ENCODE assay signal across 8 cellular contexts in genomic region chr4:128060620-128061565, GRCh38. TPM values are rescaled to one million over a fixed set of nuclear protein-coding genes. Genes with fewer than 3 reads are reported as not detected.
A peak's percentile ranks its signal among the peaks of the same experiment; 100 is the strongest.
DNase-seq lines count a peak whose midpoint lies in the region; ATAC-seq and TF ChIP-seq lines count a peak whose summit lies in the region.

Gene LARP1B (plus strand): TSS chr4:128061312. CDS start chr4:128074952, 13,640 bp downstream.

- H3K27me3 ChIP-seq in left lung, result no peaks in the 10 kb centered on the region

- no peaks in the 10 kb centered on the region for H3K36me3 ChIP-seq in left lung

- H3K9me3 Mint-ChIP-seq in activated CD4-positive, alpha-beta T cell treated with anti-CD3 and anti-CD28 coated beads, Interleukin-2, amount 10 ng/mL, durations not matched to agents 7 days and 5 days, result no peaks in the 10 kb centered on the region

- peaks cover 5% of the 10 kb centered on the region for H3K27me3 Mint-ChIP-seq in activated CD4-positive, alpha-beta T cell treated with anti-CD3 and anti-CD28 coated beads, Interleukin-2, amount 10 ng/mL, durations not matched to agents 7 days and 5 days

- DNase-seq in C1 segment of cervical spinal cord (lab: John Stamatoyannopoulos, UW), result peak; percentile 17 to 95 (median 87)
- DNase-seq in NCI-H69 (lab: John Stamatoyannopoulos, UW), result peak; percentile 95
- DNase-seq in activated CD4-positive, alpha-beta T cell treated with anti-CD3 and anti-CD28 coated beads, Interleukin-2, amount 10 ng/mL, durations not matched to agents 7 days and 5 days, result peak; percentile 93
- DNase-seq in cortex of kidney (lab: John Stamatoyannopoulos, UW), result peak; percentile 81
- peak; percentile 97 to 99 for DNase-seq in left lung
- peak; percentile 91 for DNase-seq in stimulated activated CD4-positive, alpha-beta T cell treated with anti-CD3 and anti-CD28 coated beads, Interleukin-2, amount 100 ng/mL, for 4 hours (ENCODE audit: low read depth)

- H3K4me3 Mint-ChIP-seq in activated CD4-positive, alpha-beta T cell treated with anti-CD3 and anti-CD28 coated beads, Interleukin-2, amount 10 ng/mL, durations not matched to agents 7 days and 5 days, result peak within 1 kb of the TSS; percentile 84

- peaks cover 1% of the 10 kb centered on the region for H3K36me3 Mint-ChIP-seq in activated CD4-positive, alpha-beta T cell treated with anti-CD3 and anti-CD28 coated beads, Interleukin-2, amount 10 ng/mL, durations not matched to agents 7 days and 5 days (ENCODE audit: low read depth)

- peak within 1 kb of the TSS; percentile 72 to 78 for H3K4me3 ChIP-seq in left lung

- CTCF ChIA-PET in activated CD4-positive, alpha-beta T cell treated with anti-CD3 and anti-CD28 coated beads, Interleukin-2, amount 10 ng/mL, durations not matched to agents 7 days and 5 days (lab: Charles Lee), result interaction anchor here (1.3 to 1.7 kb wide), 3 partner anchors 9 to 100 kb away, joined by 3 to 6 read pairs (median 4); partner anchors contain the start of genes ABHD18 and MFSD8

- H3K4me1 ChIP-seq in left lung, result peaks cover 4 to 17% of the 10 kb centered on the region in 2 donors

- peak within 1 kb of the TSS; percentile 95 for H3K27ac Mint-ChIP-seq in activated CD4-positive, alpha-beta T cell treated with anti-CD3 and anti-CD28 coated beads, Interleukin-2, amount 10 ng/mL, durations not matched to agents 7 days and 5 days

- peak within 1 kb of the TSS; percentile 95 to 96 for H3K27ac ChIP-seq in left lung

- ATAC-seq in GM19328 (IDR thresholded peaks at IDR 0.05; ENCODE audit: unreplicated experiment) (peak; percentile 90), HG03469 (IDR thresholded peaks at IDR 0.05; ENCODE audit: unreplicated experiment) (peak; percentile 82), left lung (peak; percentile 95)

- POLR2A ChIA-PET in activated CD4-positive, alpha-beta T cell treated with anti-CD3 and anti-CD28 coated beads, Interleukin-2, amount 10 ng/mL, durations not matched to agents 7 days and 5 days (lab: Charles Lee), result interaction anchor here (0.6 to 0.9 kb wide), 2 partner anchors 96 to 749 kb away, joined by 4 to 6 read pairs; partner anchors contain the start of genes ABHD18 and MFSD8

- peaks cover 23% of the 10 kb centered on the region for H3K4me1 Mint-ChIP-seq in activated CD4-positive, alpha-beta T cell treated with anti-CD3 and anti-CD28 coated beads, Interleukin-2, amount 10 ng/mL, durations not matched to agents 7 days and 5 days

- intact Hi-C loops in left lung (cut with DNase I), result no loop called here

- TF ChIP-seq CTCF in left lung (IDR thresholded peaks at IDR 0.05), result no peak

- H3K9me3 ChIP-seq in left lung, result no peaks in the 10 kb centered on the region

RNA-seq across cellular contexts. Expression of gene LARP1B, which starts in this region (rescaled TPM):
- 10 to 100 TPM; 13.5 to 16.9 TPM for total RNA-seq in activated CD4-positive, alpha-beta T cell treated with anti-CD3 and anti-CD28 coated beads, Interleukin-2, amount 10 ng/mL, durations not matched to agents 7 days and 5 days
- total RNA-seq in left lung, result 10 to 100 TPM; 16.8 to 19.5 TPM

Comparison
In these comparisons a context has a peak if more than half of its experiments do, and no peak if none do; other contexts are left out.
1. Peak in every context shown above with its lines: DNase-seq, ATAC-seq, H3K4me3 ChIP-seq and H3K27ac ChIP-seq.